3 cellular contexts compared by ENCODE assay signal in genomic region chr3:193211984-193212383, GRCh38. TPM values are rescaled to one million over a fixed set of nuclear protein-coding genes. Genes with fewer than 3 reads are reported as not detected.
"Had no signal": no experiment of that assay in that cellular context is flagged by ENCODE, and none has a peak within 500 bp of the region (broad histone marks: within the 10 kb centered on the region; RNA-seq: fewer than 3 reads in every experiment).

No MANE protein-coding gene starts in this region.

- DNase-seq: GDM1, GF-D8 had no signal

- H3K4me3 ChIP-seq: GM12878 had no signal

RNA-seq across cellular contexts. Expression of gene PLAAT1, which starts 29.0 kb away (rescaled TPM):
- polyA plus RNA-seq: GM12878 had no signal
